ENCODE assay signal across 23 cellular contexts in genomic region chr10:20369863-20370736, GRCh38.
A peak's percentile ranks its signal among the peaks of the same experiment; 100 is the strongest.
DNase-seq lines count a peak whose midpoint lies in the region; TF ChIP-seq lines count a peak whose summit lies in the region.
"Had no signal": no experiment of that assay in that cellular context is flagged by ENCODE, and none has a peak within 500 bp of the region (broad histone marks: within the 10 kb centered on the region; RNA-seq: fewer than 3 reads in every experiment).

No MANE protein-coding gene starts in this region.

- H3K27ac ChIP-seq in mammary epithelial cell (ENCODE audit: insufficient read depth, low read depth, low read length) = no peak overlapping the region
- H3K27ac ChIP-seq: KMS-11, SK-N-MC, uterus had no signal

- H3K79me2 ChIP-seq in mammary epithelial cell (ENCODE audit: insufficient read depth, low read length) = no peaks in the 10 kb centered on the region

- no peaks in the 10 kb centered on the region for H3K4me1 ChIP-seq in mammary epithelial cell (ENCODE audit: insufficient read depth, low read length)
- H3K4me1 ChIP-seq: uterus had no signal

- no peaks in the 10 kb centered on the region for H4K20me1 ChIP-seq in mammary epithelial cell (ENCODE audit: insufficient read depth, low read length)

- H3K27ac Mint-ChIP-seq in MCF 10A (ENCODE audit: low read depth, unreplicated experiment) = no peak overlapping the region
- peak overlapping the region; percentile 60 for H3K27ac Mint-ChIP-seq in type B pancreatic cell
- H3K27ac Mint-ChIP-seq: activated B cell treated with CpG ODN at 0.5 μM for 24 hours; activated CD4-positive, alpha-beta memory T cell treated with anti-CD3 and anti-CD28 coated beads for 36 hours; nephron had no signal

- DNase-seq in mammary epithelial cell (no peak), MCF 10A (ENCODE audit: unreplicated experiment) (no peak), SHP77 treated with DMSO at 0.1 percent for 48 hours (lab: John Stamatoyannopoulos, UW) (peak; percentile 0), type B pancreatic cell (ENCODE audit: extremely low spot score, unreplicated experiment) (no peak), NCI-H82 (lab: John Stamatoyannopoulos, UW) (no peak), germinal center (ENCODE audit: low spot score) (no peak)
- no peak for DNase-seq in effector CD8-positive, alpha-beta T cell (lab: John Stamatoyannopoulos, UW)
- DNase-seq: activated B cell treated with CpG ODN at 0.5 μM for 24 hours; activated CD4-positive, alpha-beta memory T cell treated with anti-CD3 and anti-CD28 coated beads for 36 hours; activated naive CD4-positive, alpha-beta T cell treated with Interleukin-2 at 50 U/mL for 16 hours; activated T-cell treated with anti-CD3 and anti-CD28 coated beads for 4 hours; aorta; C1 segment of cervical spinal cord; head of caudate nucleus; NCI-H1092; NCI-H526 treated with DMSO at 0.1 percent for 48 hours; stimulated activated CD4-positive, alpha-beta T cell treated with anti-CD3 and anti-CD28 coated beads, Interleukin-4, amount 100 ng/mL, for 4 hours; uterus had no signal

- intact Hi-C loops in mammary epithelial cell (cut with micrococcal nuclease) = no loop called here
- intact Hi-C loops in MCF 10A (cut with micrococcal nuclease) = no loop called here

- dilution Hi-C loops in mammary epithelial cell (cut with HindIII; ENCODE audit: low sequenced_read_pairs) = no loop called here

- in situ Hi-C loops in mammary epithelial cell (cut with MboI; ENCODE audit: low sequenced_read_pairs in 2 of 2) = no loop called here

- H3K9me3 Mint-ChIP-seq in MCF 10A (ENCODE audit: unreplicated experiment) = peaks cover 5% of the 10 kb centered on the region
- H3K9me3 Mint-ChIP-seq in type B pancreatic cell = peaks cover 18% of the 10 kb centered on the region

- WGBS in mammary epithelial cell (ENCODE audit: low coverage, missing lambda C conversion rate) = 81% methylated on average over 5 of the region's 9 CpGs

- H3K36me3 Mint-ChIP-seq in MCF 10A (ENCODE audit: insufficient read depth, unreplicated experiment) (no peaks in the 10 kb centered on the region), type B pancreatic cell (no peaks in the 10 kb centered on the region)
- H3K36me3 Mint-ChIP-seq: activated CD4-positive, alpha-beta memory T cell treated with anti-CD3 and anti-CD28 coated beads for 36 hours had no signal

- H3K4me3 Mint-ChIP-seq in MCF 10A (ENCODE audit: unreplicated experiment) = no peak overlapping the region
- H3K4me3 Mint-ChIP-seq in type B pancreatic cell = no peak overlapping the region
- H3K4me3 Mint-ChIP-seq: activated B cell treated with CpG ODN at 0.5 μM for 24 hours; activated CD4-positive, alpha-beta memory T cell treated with anti-CD3 and anti-CD28 coated beads for 36 hours; nephron had no signal

- H3K4me3 ChIP-seq in mammary epithelial cell (replicated peaks in 1 of 3; ENCODE audit: insufficient read depth in 1 of 3, low read depth in 2 of 3, low read length in 3 of 3) = no peak overlapping the region
- peak overlapping the region; percentile 34 for H3K4me3 ChIP-seq in iPS-18c (ENCODE audit: insufficient read depth, low read depth, low read length)
- H3K4me3 ChIP-seq: SK-N-MC, smooth muscle cell, uterus had no signal

- TF ChIP-seq CTCF in mammary epithelial cell (conservative IDR thresholded peaks at IDR 0.05 in 1 of 2, IDR thresholded peaks at IDR 0.05 in 1 of 2; ENCODE audit: extremely low read depth in 1 of 2, insufficient read depth in 1 of 2, low read depth in 1 of 2, low read length in 2 of 2) (no peak), MCF 10A (IDR thresholded peaks at IDR 0.05; ENCODE audit: unreplicated experiment) (no peak), type B pancreatic cell (conservative IDR thresholded peaks at IDR 0.05) (no peak)

- H3K27me3 Mint-ChIP-seq in MCF 10A (ENCODE audit: insufficient read depth, unreplicated experiment) (no peaks in the 10 kb centered on the region), type B pancreatic cell (no peaks in the 10 kb centered on the region)
- H3K27me3 Mint-ChIP-seq: activated B cell treated with CpG ODN at 0.5 μM for 24 hours; activated CD4-positive, alpha-beta memory T cell treated with anti-CD3 and anti-CD28 coated beads for 36 hours had no signal

- no peaks in the 10 kb centered on the region for H3K9me3 ChIP-seq in mammary epithelial cell (replicated peaks; ENCODE audit: insufficient read depth, low read length)
- H3K9me3 ChIP-seq in iPS-18c (ENCODE audit: control insufficient read depth, insufficient read depth, low read length) = peaks cover 2% of the 10 kb centered on the region
- H3K9me3 ChIP-seq: uterus had no signal

- CTCF ChIA-PET in mammary epithelial cell (lab: Charles Lee; ENCODE audit: low non-redundant PET) (no interaction called here), MCF 10A (lab: Yijun Ruan, JAX) (interaction anchor here (0.6 kb wide), 2 partner anchors 75 to 147 kb away, joined by 3 read pairs; no protein-coding TSS in a partner anchor)

- H3K4me2 ChIP-seq in mammary epithelial cell (ENCODE audit: insufficient read depth, low read depth, low read length) = no peak overlapping the region
- H3K4me2 ChIP-seq: KMS-11, smooth muscle cell had no signal

- H3K9ac ChIP-seq in mammary epithelial cell (ENCODE audit: insufficient read depth, low read length) = no peak overlapping the region
- H3K9ac ChIP-seq: KMS-11 had no signal

- H3K4me1 Mint-ChIP-seq in MCF 10A (ENCODE audit: insufficient read depth, unreplicated experiment) (no peaks in the 10 kb centered on the region), type B pancreatic cell (ENCODE audit: unreplicated experiment) (no peaks in the 10 kb centered on the region)
- H3K4me1 Mint-ChIP-seq: activated B cell treated with CpG ODN at 0.5 μM for 24 hours had no signal

- H3K27me3 ChIP-seq in mammary epithelial cell (ENCODE audit: insufficient read depth, low read length) = no peaks in the 10 kb centered on the region
- H3K27me3 ChIP-seq: uterus had no signal

- peak overlapping the region; percentile 31 for H2AFZ ChIP-seq in mammary epithelial cell (ENCODE audit: low read depth, low read length)

- BruUV-seq in mammary epithelial cell (replicated peaks; lab: Mats Ljungman, UMichigan) (no TSS peak), MCF 10A (replicated peaks; lab: Mats Ljungman, UMichigan) (no TSS peak)

- no peaks in the 10 kb centered on the region for H3K36me3 ChIP-seq in mammary epithelial cell (ENCODE audit: insufficient read depth, low read length)
- H3K36me3 ChIP-seq: uterus had no signal

- POLR2A ChIA-PET in MCF 10A (lab: Yijun Ruan, JAX) = no interaction called here
